In genomic region chr1:19087017-19087736, GRCh38 we compare ENCODE assay signal across 13 cellular contexts.
DNase-seq lines count a peak whose midpoint lies in the region; ATAC-seq and TF ChIP-seq lines count a peak whose summit lies in the region.
"Had no signal": no experiment of that assay in that cellular context is flagged by ENCODE, and none has a peak within 500 bp of the region (broad histone marks: within the 10 kb centered on the region; RNA-seq: fewer than 3 reads in every experiment).

No MANE protein-coding gene starts in this region.

- no TSS peak for BruUV-seq in Caco-2 (replicated peaks; lab: Mats Ljungman, UMichigan)

- POLR2A ChIA-PET in Caco-2 (lab: Charles Lee) = interaction anchor here (1.5 kb wide), 1 partner anchor 77 kb away, joined by 6 read pairs; no protein-coding TSS in a partner anchor

- TF ChIP-seq POLR2A in body of pancreas (IDR thresholded peaks at IDR 0.05) (no peak), gastroesophageal sphincter (IDR thresholded peaks at IDR 0.05) (no peak)

- CTCF ChIA-PET in Caco-2 (lab: Charles Lee) = interaction anchor here (0.7 to 1.4 kb wide), 7 partner anchors 9 to 184 kb away, joined by 3 to 9 read pairs (median 4); partner anchors contain the start of gene ALDH4A1

- H3K4me3 ChIP-seq in Caco-2 (ENCODE audit: low read depth, low read length) (no peak overlapping the region), HL-60 (replicated peaks; ENCODE audit: insufficient read depth, low read length) (no peak overlapping the region), body of pancreas (no peak overlapping the region), psoas muscle (no peak overlapping the region), gastroesophageal sphincter (no peak overlapping the region)

- H3K9me3 ChIP-seq in Caco-2 (no peaks in the 10 kb centered on the region), body of pancreas (no peaks in the 10 kb centered on the region), psoas muscle (no peaks in the 10 kb centered on the region), gastroesophageal sphincter (no peaks in the 10 kb centered on the region)

- no peak for TF ChIP-seq CTCF in Caco-2 (IDR thresholded peaks at IDR 0.05; ENCODE audit: insufficient read depth in 1 of 2, low read depth in 1 of 2, low read length in 1 of 2, severe bottlenecking in 1 of 2, unreplicated experiment in 1 of 2)
- TF ChIP-seq CTCF in HL-60 (IDR thresholded peaks at IDR 0.05; ENCODE audit: insufficient read depth, low read length) = no peak
- TF ChIP-seq CTCF in body of pancreas (IDR thresholded peaks at IDR 0.05) = no peak
- no peak for TF ChIP-seq CTCF in psoas muscle (IDR thresholded peaks at IDR 0.05)
- no peak for TF ChIP-seq CTCF in gastroesophageal sphincter (IDR thresholded peaks at IDR 0.05)

- TF ChIP-seq EP300 in gastroesophageal sphincter (IDR thresholded peaks at IDR 0.05) = no peak

- H3K4me1 Mint-ChIP-seq in Caco-2 (ENCODE audit: low read depth, unreplicated experiment) = peaks cover 32% of the 10 kb centered on the region

- H3K4me3 Mint-ChIP-seq in Caco-2 (ENCODE audit: unreplicated experiment) = no peak overlapping the region
- H3K4me3 Mint-ChIP-seq: naive B cell had no signal

- DNase-seq in Caco-2 = peak in 1 of 2 experiments; percentile 57
- DNase-seq in HL-60 (ENCODE audit: low read depth in 1 of 2, low spot score in 1 of 2) = peak in 1 of 2 experiments; percentile 12
- DNase-seq in body of pancreas = no peak
- DNase-seq in psoas muscle = no peak
- DNase-seq: activated T-cell treated with anti-CD3 and anti-CD28 coated beads, Interleukin-2, amount 50 U/mL, for 48 hours; head of caudate nucleus; MM.1S; naive B cell; NCI-H2107 had no signal

- H3K27ac Mint-ChIP-seq in Caco-2 (ENCODE audit: unreplicated experiment) = peak overlapping the region; percentile 55

- peaks cover 92% of the 10 kb centered on the region for H3K36me3 Mint-ChIP-seq in Caco-2 (ENCODE audit: insufficient read depth, unreplicated experiment)

- H3K27me3 ChIP-seq in Caco-2 (replicated peaks; ENCODE audit: control insufficient read depth, insufficient read depth, low read length) = no peaks in the 10 kb centered on the region
- no peaks in the 10 kb centered on the region for H3K27me3 ChIP-seq in HL-60 (ENCODE audit: insufficient read depth, poor library complexity, severe bottlenecking)
- H3K27me3 ChIP-seq in body of pancreas = no peaks in the 10 kb centered on the region
- no peaks in the 10 kb centered on the region for H3K27me3 ChIP-seq in psoas muscle (ENCODE audit: insufficient read depth in 3 of 3, low read length in 2 of 3)
- H3K27me3 ChIP-seq in gastroesophageal sphincter = no peaks in the 10 kb centered on the region

- WGBS in body of pancreas, 2 donors = 66 to 74% methylated on average over 6 of the region's 6 CpGs
- 73 to 90% (median 87%) methylated on average over 6 of the region's 6 CpGs for WGBS in psoas muscle, 3 donors
- WGBS in gastroesophageal sphincter (ENCODE audit: low coverage in 1 of 2), 2 donors = 29 to 93% methylated on average over 1 to 4 of the region's 6 CpGs

- H3K36me3 ChIP-seq in Caco-2 (ENCODE audit: control insufficient read depth, insufficient read depth, low read length) = peaks cover 9% of the 10 kb centered on the region
- H3K36me3 ChIP-seq in body of pancreas (replicated peaks in 1 of 2; ENCODE audit: insufficient read depth in 1 of 2, low read depth in 2 of 2) = peaks cover 4 to 18% of the 10 kb centered on the region in 2 donors
- H3K36me3 ChIP-seq in psoas muscle (ENCODE audit: insufficient read depth in 1 of 2, low read depth in 1 of 2) = peaks cover 8 to 82% of the 10 kb centered on the region in 2 donors
- peaks cover 0 to 94% of the 10 kb centered on the region in 2 donors for H3K36me3 ChIP-seq in gastroesophageal sphincter

- H3K4me1 ChIP-seq in Caco-2 (peaks cover 33% of the 10 kb centered on the region), body of pancreas (peaks cover 44% of the 10 kb centered on the region), psoas muscle (peaks cover 62% of the 10 kb centered on the region), gastroesophageal sphincter (peaks cover 4 to 42% (median 15%) of the 10 kb centered on the region in 3 donors)

- H3K27me3 Mint-ChIP-seq in Caco-2 (ENCODE audit: insufficient read depth, unreplicated experiment) = no peaks in the 10 kb centered on the region
- H3K27me3 Mint-ChIP-seq: naive B cell had no signal

- intact Hi-C loops in Caco-2 (cut with micrococcal nuclease; ENCODE audit: unreplicated experiment) (loop anchor here (5.0 kb wide), 1 partner anchor 75 kb away; no protein-coding TSS in a partner anchor), body of pancreas (cut with DNase I) (no loop called here), psoas muscle (cut with DNase I) (no loop called here)

- peak overlapping the region; percentile 42 for H3K27ac ChIP-seq in HL-60 (replicated peaks)
- H3K27ac ChIP-seq in body of pancreas = peak overlapping the region in 3 of 4 donors; percentile 23 to 68 (median 51)
- peak overlapping the region; percentile 84 for H3K27ac ChIP-seq in psoas muscle
- H3K27ac ChIP-seq in gastroesophageal sphincter = no peak overlapping the region

- no peak for ATAC-seq in body of pancreas
- ATAC-seq in psoas muscle = no peak
- no peak for ATAC-seq in HG02970 (IDR thresholded peaks at IDR 0.05; ENCODE audit: low FRiP score, unreplicated experiment)
- ATAC-seq in HG03159 (IDR thresholded peaks at IDR 0.05; ENCODE audit: unreplicated experiment) = no peak
- no peak for ATAC-seq in gastroesophageal sphincter
- ATAC-seq: sciatic nerve had no signal

- no peaks in the 10 kb centered on the region for H3K9me3 Mint-ChIP-seq in Caco-2 (ENCODE audit: unreplicated experiment)
- H3K9me3 Mint-ChIP-seq: naive B cell had no signal

Comparison
In these comparisons a context has a peak if more than half of its experiments do, and no peak if none do; other contexts are left out.
1. H3K27ac ChIP-seq: peak in HL-60 (single experiment), body of pancreas (3 of 4) and psoas muscle (single experiment); none in gastroesophageal sphincter (0 of 4).